Comparison of ENCODE assay signal across 15 cellular contexts in the genomic region with DNA sequence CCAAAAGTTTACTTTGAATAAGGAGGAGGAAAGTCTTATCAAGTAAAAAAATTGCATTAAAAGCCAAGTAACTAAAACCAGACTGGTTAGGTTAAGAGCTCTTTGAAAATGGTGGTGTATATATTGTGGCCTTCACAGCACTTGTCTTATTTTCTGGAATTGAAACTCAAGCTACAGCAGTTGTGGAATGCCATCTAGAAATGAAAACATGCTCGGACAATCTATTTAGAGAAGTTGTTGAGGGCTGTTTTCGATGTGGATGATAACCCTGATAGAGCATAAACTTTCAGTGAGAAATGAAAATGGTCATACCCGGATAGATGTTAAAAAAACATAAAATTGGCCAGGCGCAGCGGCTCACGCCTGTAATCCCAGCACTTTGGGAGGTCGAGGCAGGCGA. TPM values are rescaled to one million over a fixed set of nuclear protein-coding genes. Genes with fewer than 3 reads are reported as not detected.
DNase-seq lines count a peak whose midpoint lies in the region; ATAC-seq and TF ChIP-seq lines count a peak whose summit lies in the region.
"Had no signal": no experiment of that assay in that cellular context is flagged by ENCODE, and none has a peak within 500 bp of the region (broad histone marks: within the 10 kb centered on the region; RNA-seq: fewer than 3 reads in every experiment).

No MANE protein-coding gene starts in this region.

- ATAC-seq in Right ventricle myocardium inferior (no peak), psoas muscle (no peak), upper lobe of left lung (ENCODE audit: low FRiP score in 2 of 2) (no peak), HG03457 (IDR thresholded peaks at IDR 0.05; ENCODE audit: unreplicated experiment) (no peak), Right ventricle myocardium superior (ENCODE audit: poor library complexity) (no peak)
- no peak for ATAC-seq in effector memory CD8-positive, alpha-beta T cell (replicated peaks)
- ATAC-seq: PC-3 had no signal

- H3K9me3 ChIP-seq in left ventricle myocardium inferior (replicated peaks) (no peaks in the 10 kb centered on the region), psoas muscle (no peaks in the 10 kb centered on the region), upper lobe of left lung (no peaks in the 10 kb centered on the region)
- H3K9me3 ChIP-seq: Caco-2 had no signal

- no peaks in the 10 kb centered on the region for H3K27me3 Mint-ChIP-seq in effector memory CD8-positive, alpha-beta T cell

- H3K27ac ChIP-seq in left ventricle myocardium inferior (replicated peaks) (peak overlapping the region; percentile 29), psoas muscle (peak overlapping the region; percentile 81), upper lobe of left lung (peak overlapping the region in 3 of 4 donors; percentile 16 to 58 (median 49))

- H3K4me1 Mint-ChIP-seq in effector memory CD8-positive, alpha-beta T cell (ENCODE audit: low read depth in 2 of 2): peaks cover 74 to 87% of the 10 kb centered on the region in 2 donors

- TF ChIP-seq POLR2A in upper lobe of left lung (IDR thresholded peaks at IDR 0.05): no peak

- no peak for TF ChIP-seq EP300 in upper lobe of left lung (IDR thresholded peaks at IDR 0.05)

- H3K9me3 Mint-ChIP-seq in effector memory CD8-positive, alpha-beta T cell: no peaks in the 10 kb centered on the region

- WGBS in psoas muscle, 3 donors: 72 to 83% (median 73%) methylated on average over 8 of the region's 8 CpGs
- 81 to 83% methylated on average over 8 of the region's 8 CpGs for WGBS in upper lobe of left lung, 2 donors

- H3K27me3 ChIP-seq in left ventricle myocardium inferior (ENCODE audit: low read depth): no peaks in the 10 kb centered on the region
- H3K27me3 ChIP-seq in psoas muscle (ENCODE audit: insufficient read depth in 3 of 3, low read length in 2 of 3): no peaks in the 10 kb centered on the region
- H3K27me3 ChIP-seq in upper lobe of left lung: no peaks in the 10 kb centered on the region

- intact Hi-C loops in left ventricle myocardium inferior (cut with micrococcal nuclease) (no loop called here), Right ventricle myocardium inferior (cut with DNase I) (no loop called here), psoas muscle (cut with DNase I) (no loop called here), Right ventricle myocardium superior (cut with DNase I) (no loop called here)

- TF ChIP-seq CTCF in left ventricle myocardium inferior (IDR thresholded peaks at IDR 0.05; ENCODE audit: borderline replicate concordance) (no peak), psoas muscle (IDR thresholded peaks at IDR 0.05) (no peak), upper lobe of left lung (IDR thresholded peaks at IDR 0.05) (no peak)

- peak overlapping the region; percentile 51 to 56 for H3K27ac Mint-ChIP-seq in effector memory CD8-positive, alpha-beta T cell

- H3K36me3 ChIP-seq in left ventricle myocardium inferior: peaks cover 2% of the 10 kb centered on the region
- H3K36me3 ChIP-seq in psoas muscle (ENCODE audit: insufficient read depth in 1 of 2, low read depth in 1 of 2): peaks cover 0 to under 1% of the 10 kb centered on the region in 2 donors
- H3K36me3 ChIP-seq in upper lobe of left lung: peaks cover 0 to under 1% (median under 1%) of the 10 kb centered on the region in 4 donors

- no peak for DNase-seq in left ventricle myocardium inferior
- no peak for DNase-seq in Right ventricle myocardium inferior (ENCODE audit: missing footprints)
- no peak for DNase-seq in effector memory CD8-positive, alpha-beta T cell
- DNase-seq in psoas muscle: no peak
- no peak for DNase-seq in upper lobe of left lung
- DNase-seq in Right ventricle myocardium superior: no peak
- no peak for DNase-seq in activated CD4-positive, alpha-beta T cell treated with anti-CD3 and anti-CD28 coated beads, Interleukin-2, amount 50 U/mL, for 48 hours
- DNase-seq: C1 segment of cervical spinal cord, Caco-2, NCI-H1436 treated with DMSO at 0.1 percent for 48 hours, NCI-H2081 treated with DMSO at 0.1 percent for 48 hours, NCI-H2227 treated with DMSO at 0.1 percent for 48 hours, NCI-H69, PC-3 had no signal

- H3K36me3 Mint-ChIP-seq in effector memory CD8-positive, alpha-beta T cell (ENCODE audit: insufficient read depth): peaks cover 8% of the 10 kb centered on the region

- H3K4me3 Mint-ChIP-seq in effector memory CD8-positive, alpha-beta T cell: peak overlapping the region in 1 of 2 donors; percentile 44

- peaks cover 95% of the 10 kb centered on the region for H3K4me1 ChIP-seq in left ventricle myocardium inferior
- H3K4me1 ChIP-seq in psoas muscle: peaks cover 86% of the 10 kb centered on the region
- peaks cover 33 to 68% (median 60%) of the 10 kb centered on the region in 4 donors for H3K4me1 ChIP-seq in upper lobe of left lung
- H3K4me1 ChIP-seq: Caco-2 had no signal

- H3K4me3 ChIP-seq in left ventricle myocardium inferior (no peak overlapping the region), psoas muscle (no peak overlapping the region), upper lobe of left lung (no peak overlapping the region)

RNA-seq across cellular contexts. Expression of a gene that starts 47.0 kb away (rescaled TPM):
- total RNA-seq in left ventricle myocardium inferior (43.4 TPM), Right ventricle myocardium inferior (46.4 TPM), psoas muscle (10 to 100 TPM; 53.1 to 61.1 (median 55.8) TPM), upper lobe of left lung (100 to 1,000 TPM in 3 of 6 donors, 10 to 100 TPM in 3; 66.4 to 168 (median 109) TPM), Right ventricle myocardium superior (49.2 TPM)
- polyA plus RNA-seq in psoas muscle: 10 to 100 TPM in 2 of 3 donors, 1 to 10 TPM in 1; 8.1 to 29.2 (median 12.4) TPM

Comparison
In these comparisons a context has a peak if more than half of its experiments do, and no peak if none do; other contexts are left out.
1. H3K27ac ChIP-seq: peak in every context shown above with its lines; median percentile 81 in psoas muscle; 49 in upper lobe of left lung; 29 in left ventricle myocardium inferior.